ENCODE assay signal across 1 cellular context in the genomic region with DNA sequence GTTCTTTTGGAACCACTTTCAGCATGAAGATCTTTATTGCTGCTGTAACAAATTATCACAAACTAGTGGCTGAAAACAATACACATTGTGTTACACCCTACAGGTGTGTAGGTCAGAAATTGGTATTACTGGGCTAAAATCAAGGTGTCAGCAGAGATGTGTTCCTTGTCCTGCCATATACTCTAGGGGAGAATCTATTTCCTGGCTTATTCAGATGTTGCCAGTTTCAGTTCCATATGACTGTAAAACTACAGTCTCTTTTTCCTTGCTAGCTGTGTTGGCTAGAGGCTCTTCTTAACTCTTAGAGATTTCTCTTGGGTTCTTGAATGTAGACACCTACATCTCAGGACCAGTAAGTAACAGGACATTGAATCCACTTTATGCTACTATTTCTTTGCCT.
TF ChIP-seq lines count a peak whose summit lies in the region.

No MANE protein-coding gene starts in this region.

TF ChIP-seq in GM23338, 12 proteins besides CTCF, POLR2A, EP300 and RAD21 (continued from another document):
- TF ChIP-seq EZH2 (IDR thresholded peaks at IDR 0.05; ENCODE audit: low read depth, unreplicated experiment) (no peak), ZNF114 (CRISPR knock-in tag; IDR thresholded peaks at IDR 0.05) (no peak), STAT1 (IDR thresholded peaks at IDR 0.05; ENCODE audit: unreplicated experiment) (no peak), JUNB (IDR thresholded peaks at IDR 0.05; ENCODE audit: unreplicated experiment) (no peak), NANOG (IDR thresholded peaks at IDR 0.05; ENCODE audit: borderline replicate concordance) (no peak), EZH2phosphoT487 (IDR thresholded peaks at IDR 0.05; ENCODE audit: unreplicated experiment) (no peak), POLR2AphosphoS5 (IDR thresholded peaks at IDR 0.05; ENCODE audit: low read depth) (no peak), CREB1 (CRISPR knock-in tag; IDR thresholded peaks at IDR 0.05; ENCODE audit: low read depth) (no peak), ETS1 (IDR thresholded peaks at IDR 0.05) (no peak), ZNF331 (CRISPR knock-in tag; IDR thresholded peaks at IDR 0.05; ENCODE audit: low read depth) (no peak)
